8 cellular contexts compared by ENCODE assay signal in the genomic region with DNA sequence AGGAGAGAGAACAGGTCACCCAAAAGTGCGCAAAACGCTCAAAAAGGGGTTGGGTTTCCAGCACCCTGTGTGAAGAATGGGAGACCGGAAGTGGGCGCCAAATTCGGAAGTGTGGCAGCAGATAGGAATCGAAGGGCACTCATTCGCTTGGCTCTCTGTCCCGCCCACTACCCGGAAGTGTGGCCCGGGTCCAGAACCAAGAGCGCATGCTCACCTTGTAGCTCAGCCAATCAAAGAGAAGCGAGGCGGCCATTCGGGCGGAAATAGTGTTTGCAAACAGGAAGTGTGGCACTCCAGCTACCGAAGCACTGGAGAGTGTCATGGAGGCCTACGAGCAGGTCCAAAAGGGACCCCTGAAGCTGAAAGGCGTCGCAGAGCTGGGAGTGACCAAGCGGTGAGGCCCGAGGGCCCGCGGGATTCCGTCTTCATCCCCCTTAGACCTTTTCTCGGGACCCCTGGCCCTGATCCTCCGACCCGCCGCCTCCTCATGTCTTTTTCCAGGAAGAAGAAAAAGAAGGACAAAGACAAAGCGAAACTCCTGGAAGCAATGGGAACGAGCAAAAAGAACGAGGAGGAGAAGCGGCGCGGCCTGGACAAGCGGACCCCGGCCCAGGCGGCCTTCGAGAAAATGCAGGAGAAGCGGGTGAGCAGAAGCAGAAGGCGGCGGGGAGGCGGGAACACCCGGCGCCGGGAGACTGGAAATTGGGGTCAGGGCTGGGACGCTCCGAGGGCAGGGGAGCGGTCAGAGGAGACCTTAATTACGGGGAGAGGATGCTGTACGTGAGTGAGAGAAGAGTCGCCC. TPM values are rescaled to one million over a fixed set of nuclear protein-coding genes. Genes with fewer than 3 reads are reported as not detected.
A peak's percentile ranks its signal among the peaks of the same experiment; 100 is the strongest.
DNase-seq lines count a peak whose midpoint lies in the region; ATAC-seq and TF ChIP-seq lines count a peak whose summit lies in the region.

A gene (plus strand): TSS at position 288 of the 802 bp plus-strand sequence. CDS start 33 bp downstream, at position 321.

- H3K4me1 ChIP-seq in lung (ENCODE audit: control insufficient read depth in 2 of 2, insufficient read depth in 2 of 2, low read length in 2 of 2) = peaks cover 3 to 12% of the 10 kb centered on the region in 2 donors

- H3K4me3 ChIP-seq in lung = peak within 1 kb of the TSS; percentile 78

- no peaks in the 10 kb centered on the region for H3K27me3 ChIP-seq in lung (ENCODE audit: control insufficient read depth, insufficient read depth)

- TF ChIP-seq CTCF in lung (IDR thresholded peaks at IDR 0.05; ENCODE audit: control extremely low read depth, extremely low read depth) = no peak

- peak; percentile 65 for ATAC-seq in GM19468 (IDR thresholded peaks at IDR 0.05; ENCODE audit: extremely low read depth, unreplicated experiment)
- peak; percentile 93 for ATAC-seq in lung (ENCODE audit: insufficient read depth, low FRiP score)

- H3K36me3 ChIP-seq in lung (ENCODE audit: control insufficient read depth in 2 of 2, insufficient read depth in 2 of 2, low read length in 2 of 2) = peaks cover 0 to 23% of the 10 kb centered on the region in 2 donors

- H3K9me3 ChIP-seq in lung (ENCODE audit: control insufficient read depth in 2 of 2, insufficient read depth in 1 of 2, low read length in 1 of 2) = no peaks in the 10 kb centered on the region

- 0% methylated on average over 51 of the region's 51 CpGs for WGBS in lung, 2 donors

- H3K27ac ChIP-seq in lung (ENCODE audit: low read depth in 1 of 2, low read length in 1 of 2) = peak within 1 kb of the TSS; percentile 76 to 85

- DNase-seq in CMK (ENCODE audit: low read depth) (peak; percentile 99), HS-5 (ENCODE audit: low read depth) (peak; percentile 88), lung (ENCODE audit: low spot score) (peak; percentile 99)
- DNase-seq in NK-92 treated with Interleukin-12 subunit alpha and Interleukin-12 subunit beta, amount 100 ng/mL, for 24 hours (lab: John Stamatoyannopoulos, UW) = peak; percentile 97
- peak; percentile 98 for DNase-seq in activated CD8-positive, alpha-beta memory T cell treated with anti-CD3 and anti-CD28 coated beads for 24 hours
- peak; percentile 98 for DNase-seq in effector CD8-positive, alpha-beta T cell (lab: John Stamatoyannopoulos, UW)
- peak; percentile 91 to 98 (median 97) for DNase-seq in stimulated activated CD4-positive, alpha-beta T cell treated with anti-CD3 and anti-CD28 coated beads, TNF-alpha, amount 100 ng/mL, for 4 hours (ENCODE audit: low read depth in 3 of 3)

RNA-seq across cellular contexts. Expression of the gene that starts here (rescaled TPM):
- total RNA-seq in lung = 10 to 100 TPM; 53.5 to 73.2 TPM
- polyA plus RNA-seq in lung = 10 to 100 TPM; 64.5 to 81.7 TPM

Comparison
In these comparisons a context has a peak if more than half of its experiments do, and no peak if none do; other contexts are left out.
1. Peak in every context shown above with its lines: DNase-seq, ATAC-seq, H3K4me3 ChIP-seq and H3K27ac ChIP-seq.